8 cellular contexts compared by ENCODE assay signal in genomic region chr5:163505049-163505474, GRCh38. TPM values are rescaled to one million over a fixed set of nuclear protein-coding genes. Genes with fewer than 3 reads are reported as not detected.
DNase-seq lines count a peak whose midpoint lies in the region; ATAC-seq, FAIRE-seq and TF ChIP-seq lines count a peak whose summit lies in the region.

No MANE protein-coding gene starts in this region.

- H3K4me1 ChIP-seq in GM12878 (ENCODE audit: control insufficient read depth, insufficient read depth, low read length) (peaks cover 3% of the 10 kb centered on the region; the same call in 1 of the 2 replicates), lower lobe of right lung (peaks cover 50% of the 10 kb centered on the region), uterus (peaks cover 8 to 11% of the 10 kb centered on the region in 2 donors)

- no peaks in the 10 kb centered on the region for H3K27me3 ChIP-seq in BJ (ENCODE audit: control insufficient read depth, insufficient read depth, low read length)
- no peaks in the 10 kb centered on the region for H3K27me3 ChIP-seq in GM12878 (replicated peaks in 1 of 2; ENCODE audit: control insufficient read depth in 2 of 2, insufficient read depth in 2 of 2, low read length in 1 of 2)
- no peaks in the 10 kb centered on the region for H3K27me3 ChIP-seq in lower lobe of right lung (ENCODE audit: low read depth)
- no peaks in the 10 kb centered on the region for H3K27me3 ChIP-seq in uterus

- FAIRE-seq in GM12878 (lab: Jason Lieb, UNC): no peak

- ATAC-seq in HG02970 (IDR thresholded peaks at IDR 0.05; ENCODE audit: low FRiP score, unreplicated experiment) (peak; percentile 1), GM12878 (peak; percentile 9), lower lobe of right lung (peak in 1 of 2 donors; percentile 1)

- H3K9ac ChIP-seq in GM12878 (ENCODE audit: control insufficient read depth, insufficient read depth, low read length): peak overlapping the region; percentile 93

- POLR2A ChIA-PET in BJ (lab: Charles Lee) (no interaction called here), GM12878 (lab: Charles Lee) (interaction anchor here (0.6 to 4.6 kb wide), 8 partner anchors 32 to 68 kb away, joined by 3 to 61 read pairs (median 4); partner anchors contain the start of genes CCNG1, HMMR and NUDCD2)

- H3K79me2 ChIP-seq in GM12878 (ENCODE audit: control insufficient read depth, insufficient read depth, low read length): peaks cover 54% of the 10 kb centered on the region

- RAD21 ChIA-PET in GM12878 (lab: Charles Lee; ENCODE audit: unreplicated experiment): interaction anchor here (1.0 to 2.1 kb wide), 3 partner anchors 41 to 67 kb away, joined by 4 to 22 read pairs (median 8); partner anchors contain the start of genes CCNG1, HMMR and NUDCD2

- H3K36me3 ChIP-seq in BJ (ENCODE audit: control insufficient read depth, insufficient read depth, low read length): no peaks in the 10 kb centered on the region
- no peaks in the 10 kb centered on the region for H3K36me3 ChIP-seq in GM12878 (ENCODE audit: control insufficient read depth in 2 of 2, insufficient read depth in 2 of 2, low read length in 1 of 2)
- no peaks in the 10 kb centered on the region for H3K36me3 ChIP-seq in lower lobe of right lung
- H3K36me3 ChIP-seq in uterus: no peaks in the 10 kb centered on the region

- no peaks in the 10 kb centered on the region for H3K9me3 ChIP-seq in GM12878 (replicated peaks; ENCODE audit: control insufficient read depth, insufficient read depth, low read length)
- H3K9me3 ChIP-seq in lower lobe of right lung: no peaks in the 10 kb centered on the region
- H3K9me3 ChIP-seq in uterus: no peaks in the 10 kb centered on the region

- SMC1A ChIA-PET in GM12878 (lab: Charles Lee; ENCODE audit: uncharacterized antibody, unreplicated experiment): interaction anchor here (1.1 to 3.7 kb wide), 6 partner anchors 21 to 67 kb away, joined by 3 to 14 read pairs (median 4); partner anchors contain the start of gene HMMR

- BruUV-seq in GM12878 (replicated peaks; lab: Mats Ljungman, UMichigan): TSS peak; percentile 98

- no peak for TF ChIP-seq RAD21 in GM12878 (IDR thresholded peaks at IDR 0.05; ENCODE audit: insufficient read depth, low read depth, low read length)

- no peak for DNase-seq in BJ (ENCODE audit: low read depth)
- DNase-seq in GM12878 (ENCODE audit: low read depth, low spot score): no peak
- no peak for DNase-seq in lower lobe of right lung
- no peak for DNase-seq in uterus
- DNase-seq in DMS114 treated with DMSO at 0.1 percent for 48 hours (lab: John Stamatoyannopoulos, UW; ENCODE audit: unreplicated experiment): no peak
- DNase-seq in retina: no peak
- DNase-seq in NAMALWA (ENCODE audit: low spot score): no peak

- in situ Hi-C loops in GM12878 (cut with MboI): no loop called here

- H3K4me2 ChIP-seq in GM12878 (ENCODE audit: control insufficient read depth, insufficient read depth): peak overlapping the region; percentile 93

- TF ChIP-seq EP300 in GM12878 (IDR thresholded peaks at IDR 0.05; ENCODE audit: borderline replicate concordance in 1 of 2, control insufficient read depth in 1 of 2, low read depth in 2 of 2, low read length in 2 of 2): no peak

- H3K4me3 ChIP-seq in BJ (ENCODE audit: low read depth, low read length) (peak overlapping the region; percentile 71), GM12878 (peak overlapping the region; percentile 84), lower lobe of right lung (peak overlapping the region; percentile 81), uterus (peak overlapping the region; percentile 71 to 88)

- intact Hi-C loops in GM12878 (cut with micrococcal nuclease; ENCODE audit: unreplicated experiment) (loop anchor here (1.0 to 5.0 kb wide), 3 partner anchors 45 to 408 kb away; partner anchors contain the start of genes CCNG1, HMMR and NUDCD2), lower lobe of right lung (cut with DNase I) (no loop called here), uterus (cut with DNase I; ENCODE audit: low total_unique reads) (no loop called here)

- H3K27ac ChIP-seq in GM12878 (ENCODE audit: control insufficient read depth, insufficient read depth): peak overlapping the region; percentile 43
- peak overlapping the region; percentile 99 for H3K27ac ChIP-seq in lower lobe of right lung
- peak overlapping the region; percentile 96 to 98 for H3K27ac ChIP-seq in uterus

- WGBS in GM12878 (ENCODE audit: insufficient coverage, insufficient replicate concordance, low lambda C conversion rate, missing lambda C conversion rate): 2% methylated on average over 12 of the region's 12 CpGs

- H2AFZ ChIP-seq in GM12878 (ENCODE audit: control insufficient read depth, low read depth, low read length): peak overlapping the region; percentile 22

- CTCF ChIA-PET in BJ (lab: Yijun Ruan, JAX): interaction anchor here (1.0 to 1.9 kb wide), 4 partner anchors 16 to 31 kb away, joined by 3 to 6 read pairs (median 4); no protein-coding TSS in a partner anchor
- CTCF ChIA-PET in GM12878 (lab: Yijun Ruan, JAX): interaction anchor here (0.7 to 1.1 kb wide), 6 partner anchors 21 to 1177 kb away, joined by 3 to 9 read pairs (median 4); no protein-coding TSS in a partner anchor

- no peaks in the 10 kb centered on the region for H4K20me1 ChIP-seq in GM12878 (ENCODE audit: control insufficient read depth, insufficient read depth)

- no peak for TF ChIP-seq CTCF in BJ (IDR thresholded peaks at IDR 0.05; ENCODE audit: insufficient read depth, low read depth, low read length)
- TF ChIP-seq CTCF in GM12878 (IDR thresholded peaks at IDR 0.05 in 2 of 3, conservative IDR thresholded peaks at IDR 0.05 in 1 of 3; ENCODE audit: control insufficient read depth in 2 of 3, extremely low read depth in 1 of 3, insufficient read depth in 1 of 3, low read depth in 3 of 3, low read length in 3 of 3): no peak
- TF ChIP-seq CTCF in lower lobe of right lung (IDR thresholded peaks at IDR 0.05): no peak
- no peak for TF ChIP-seq CTCF in uterus (IDR thresholded peaks at IDR 0.05)

- TF ChIP-seq POLR2A in GM12878 (IDR thresholded peaks at IDR 0.05; ENCODE audit: low read depth, low read length): no peak
- TF ChIP-seq POLR2A in uterus (IDR thresholded peaks at IDR 0.05): no peak

RNA-seq across cellular contexts. Expression of gene MAT2B, which starts 0.4 kb away (rescaled TPM):
- polyA plus RNA-seq in BJ (2011; rRNA removed): 23.5 and 40.3 TPM in 2 replicates
- 16.9 and 19.7 TPM in 2 replicates for polyA minus RNA-seq in BJ (2011; rRNA and poly(A)+ RNA removed)
- 33.1 and 35.1 TPM in 2 replicates for total RNA-seq in GM12878 (2013; cell fraction: nucleolus; rRNA removed)
- total RNA-seq in GM12878 (2014; rRNA removed): 43.2 and 53.3 TPM in 2 replicates
- total RNA-seq in GM12878 (2014; rRNA removed; fragmentation: Illumina TruSeq; extraction: Trizol): 46.4 and 48.5 TPM in 2 replicates
- 48.0 and 49.7 TPM in 2 replicates for total RNA-seq in GM12878 (2021)
- 39.7 TPM for polyA plus RNA-seq in GM12878 (2011; ENCODE audit: low read depth)
- polyA plus RNA-seq in GM12878 (2011; rRNA removed): 96.8 and 98.5 TPM in 2 replicates
- polyA plus RNA-seq in GM12878 (2011; cell fraction: cytosol; rRNA removed): 28.4 and 28.9 TPM in 2 replicates
- 27.6 and 27.7 TPM in 2 replicates for polyA plus RNA-seq in GM12878 (2011; cell fraction: nucleus; rRNA removed)
- 49.7 and 62.4 TPM in 2 replicates for polyA plus RNA-seq in GM12878 (2012)
- 61.9 and 75.9 TPM in 2 replicates for polyA plus RNA-seq in GM12878 (2014; fragmentation: Illumina TruSeq; extraction: Trizol)
- 10 to 100 TPM; 65.5 to 77.7 TPM for polyA plus RNA-seq in GM12878 (2014; fragmentation: Nextera tagmentation; extraction: Ambion mirVana)
- 37.6 and 46.4 TPM in 2 replicates for polyA plus RNA-seq in GM12878 (2014; rRNA removed)
- polyA plus RNA-seq in GM12878 (2016; fragmentation: Nextera tagmentation; extraction: Ambion mirVana): 100 to 1,000 TPM; 119 to 122 TPM
- polyA minus RNA-seq in GM12878 (2011; rRNA and poly(A)+ RNA removed): 29.9 and 47.2 TPM in 2 replicates
- 13.9 and 17.6 TPM in 2 replicates for polyA minus RNA-seq in GM12878 (2011; cell fraction: cytosol; rRNA and poly(A)+ RNA removed)
- 9.1 and 15.5 TPM in 2 replicates for polyA minus RNA-seq in GM12878 (2011; cell fraction: nucleus; rRNA and poly(A)+ RNA removed)
- total RNA-seq in lower lobe of right lung: 71.7 TPM
- 10 to 100 TPM; 40.0 to 93.1 (median 63.2) TPM for total RNA-seq in uterus

RNA-seq across cellular contexts. Expression of gene HMMR, which starts 44.6 kb away (rescaled TPM):
- polyA plus RNA-seq in BJ (2011; rRNA removed) (5.4 and 12.0 TPM in 2 replicates), GM12878 (2011; rRNA removed) (63.9 and 131 TPM in 2 replicates), GM12878 (2014; fragmentation: Illumina TruSeq; extraction: Trizol) (93.0 and 111 TPM in 2 replicates), GM12878 (2014; fragmentation: Nextera tagmentation; extraction: Ambion mirVana) (10 to 100 TPM; 58.1 to 64.4 TPM), GM12878 (2014; rRNA removed) (36.1 and 44.1 TPM in 2 replicates), GM12878 (2016; fragmentation: Nextera tagmentation; extraction: Ambion mirVana) (100 to 1,000 TPM; 117 to 122 TPM)
- polyA minus RNA-seq in BJ (2011; rRNA and poly(A)+ RNA removed): 2.4 and 2.7 TPM in 2 replicates
- 24.5 and 26.0 TPM in 2 replicates for total RNA-seq in GM12878 (2013; cell fraction: nucleolus; rRNA removed)
- total RNA-seq in GM12878 (2014; rRNA removed) (55.2 and 75.9 TPM in 2 replicates), GM12878 (2014; rRNA removed; fragmentation: Illumina TruSeq; extraction: Trizol) (96.7 and 101 TPM in 2 replicates), GM12878 (2021) (52.6 and 59.3 TPM in 2 replicates), lower lobe of right lung (1.9 TPM), uterus (10 to 100 TPM in 1 of 4 donors, not detected in 3; 13.8 TPM)
- 13.8 TPM for polyA plus RNA-seq in GM12878 (2011; ENCODE audit: low read depth)
- polyA plus RNA-seq in GM12878 (2011; cell fraction: cytosol; rRNA removed): 16.7 and 19.6 TPM in 2 replicates
- 34.3 and 53.5 TPM in 2 replicates for polyA plus RNA-seq in GM12878 (2011; cell fraction: nucleus; rRNA removed)
- polyA plus RNA-seq in GM12878 (2012): 18.8 and 33.5 TPM in 2 replicates
- 22.7 and 22.8 TPM in 2 replicates for polyA minus RNA-seq in GM12878 (2011; rRNA and poly(A)+ RNA removed)
- 10.8 and 14.7 TPM in 2 replicates for polyA minus RNA-seq in GM12878 (2011; cell fraction: cytosol; rRNA and poly(A)+ RNA removed)
- polyA minus RNA-seq in GM12878 (2011; cell fraction: nucleus; rRNA and poly(A)+ RNA removed): 14.3 and 16.6 TPM in 2 replicates

RNA-seq across cellular contexts. Expression of gene NUDCD2, which starts 45.2 kb away (rescaled TPM):
- polyA plus RNA-seq in BJ (2011; rRNA removed) (2.5 and 6.2 TPM in 2 replicates), GM12878 (2011; rRNA removed) (25.0 and 50.1 TPM in 2 replicates), GM12878 (2014; fragmentation: Illumina TruSeq; extraction: Trizol) (21.8 and 24.0 TPM in 2 replicates), GM12878 (2014; fragmentation: Nextera tagmentation; extraction: Ambion mirVana) (10 to 100 TPM in 1 of 2 experiments, 1 to 10 TPM in 1; 9.1 to 18.1 TPM), GM12878 (2014; rRNA removed) (19.5 and 22.5 TPM in 2 replicates), GM12878 (2016; fragmentation: Nextera tagmentation; extraction: Ambion mirVana) (100 to 1,000 TPM; 114 to 133 TPM)
- polyA minus RNA-seq in BJ (2011; rRNA and poly(A)+ RNA removed): 0.77 and 1.7 TPM in 2 replicates
- total RNA-seq in GM12878 (2013; cell fraction: nucleolus; rRNA removed): 38.4 and 41.6 TPM in 2 replicates
- total RNA-seq in GM12878 (2014; rRNA removed) (23.7 and 24.1 TPM in 2 replicates), GM12878 (2014; rRNA removed; fragmentation: Illumina TruSeq; extraction: Trizol) (20.7 and 25.3 TPM in 2 replicates), GM12878 (2021) (50.4 and 53.9 TPM in 2 replicates), lower lobe of right lung (18.0 TPM), uterus (10 to 100 TPM in 2 of 4 donors, 1 to 10 TPM in 2; 7.6 to 24.8 (median 9.8) TPM)
- 4.3 TPM for polyA plus RNA-seq in GM12878 (2011; ENCODE audit: low read depth)
- polyA plus RNA-seq in GM12878 (2011; cell fraction: cytosol; rRNA removed): 7.3 and 7.8 TPM in 2 replicates
- polyA plus RNA-seq in GM12878 (2011; cell fraction: nucleus; rRNA removed): 11.5 and 12.9 TPM in 2 replicates
- 23.8 TPM in 2 replicates for polyA plus RNA-seq in GM12878 (2012)
- 7.6 and 11.0 TPM in 2 replicates for polyA minus RNA-seq in GM12878 (2011; rRNA and poly(A)+ RNA removed)
- 4.5 and 11.9 TPM in 2 replicates for polyA minus RNA-seq in GM12878 (2011; cell fraction: cytosol; rRNA and poly(A)+ RNA removed)
- 10.6 and 16.1 TPM in 2 replicates for polyA minus RNA-seq in GM12878 (2011; cell fraction: nucleus; rRNA and poly(A)+ RNA removed)

Comparison
In these comparisons a context has a peak if more than half of its experiments do, and no peak if none do; other contexts are left out.
1. H3K27ac ChIP-seq: peak in every context shown above with its lines; median percentile 99 in lower lobe of right lung; 97 in uterus; 43 in GM12878.